Comparison of ENCODE assay signal across 8 cellular contexts in the genomic region with DNA sequence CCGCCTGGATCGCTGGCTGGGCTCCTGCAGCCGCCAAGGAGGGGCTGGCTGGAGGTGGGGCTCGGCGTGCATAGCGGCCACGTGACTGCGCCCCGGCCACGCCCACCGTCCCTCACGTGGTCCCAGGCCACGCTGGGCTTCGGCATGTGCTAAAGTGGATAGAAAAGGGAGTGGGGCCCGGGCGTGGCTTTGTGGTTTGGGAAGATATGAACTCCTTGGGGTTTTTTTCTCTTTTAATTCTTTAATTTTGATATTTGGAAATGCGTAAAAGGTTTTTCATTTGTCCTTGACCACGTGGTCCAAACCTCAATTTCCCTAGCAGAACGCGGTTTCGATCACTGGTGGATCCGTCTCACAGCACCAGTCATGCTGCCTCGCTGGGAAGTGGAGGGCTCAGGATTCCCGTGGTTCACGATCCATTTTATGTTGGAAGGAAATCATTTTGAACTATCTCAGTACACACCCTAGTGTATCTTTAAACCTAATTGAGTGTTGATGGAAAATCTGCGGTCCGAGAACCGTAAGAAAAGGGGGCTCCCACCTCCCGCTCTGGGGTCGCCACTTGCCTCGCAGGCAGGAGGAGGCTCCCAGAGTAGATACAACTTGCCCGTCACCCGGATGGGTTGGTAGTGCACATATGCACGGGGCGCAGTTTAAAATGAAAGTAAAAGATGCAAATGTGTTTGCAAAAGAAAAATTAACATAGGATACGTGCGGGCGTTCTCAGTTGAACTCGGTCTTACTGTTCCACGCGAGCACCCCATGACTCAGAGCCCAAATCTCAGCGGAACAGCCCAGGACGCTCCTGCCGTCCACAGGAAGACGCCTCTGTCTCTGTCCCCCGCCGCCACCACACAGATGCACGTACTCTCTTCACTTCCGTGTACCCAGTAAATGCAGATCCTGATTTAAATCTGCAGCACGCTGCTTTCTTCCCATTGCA.
DNase-seq lines count a peak whose midpoint lies in the region; ATAC-seq and TF ChIP-seq lines count a peak whose summit lies in the region.

No MANE protein-coding gene starts in this region.

- DNase-seq in AG08395 (ENCODE audit: low spot score) (peak; percentile 69), activated T-cell treated with anti-CD3 and anti-CD28 coated beads for 48 hours (ENCODE audit: low read depth) (peak; percentile 66), esophagus muscularis mucosa (ENCODE audit: extremely low spot score) (no peak), stomach (peak; percentile 78)
- DNase-seq in natural killer cell treated with Interleukin-12 subunit alpha and Interleukin-12 subunit beta and Interleukin-15 and Interleukin-18, amount 100 ng/mL, for 72 hours (ENCODE audit: low spot score): peak; percentile 85

- TF ChIP-seq EP300 in esophagus muscularis mucosa (IDR thresholded peaks at IDR 0.05): no peak
- no peak for TF ChIP-seq EP300 in stomach (IDR thresholded peaks at IDR 0.05)

- H3K27me3 Mint-ChIP-seq in natural killer cell treated with Interleukin-12 subunit alpha and Interleukin-12 subunit beta and Interleukin-15 and Interleukin-18, amount 100 ng/mL, for 72 hours: no peaks in the 10 kb centered on the region

- no peaks in the 10 kb centered on the region for H3F3A ChIP-seq in OCI-LY1 (ENCODE audit: insufficient read depth, low read length)

- H3K36me3 ChIP-seq in OCI-LY1 (ENCODE audit: insufficient read depth, low read length) (no peaks in the 10 kb centered on the region; the same call in 1 of the 2 replicates), esophagus muscularis mucosa (no peaks in the 10 kb centered on the region), stomach (no peaks in the 10 kb centered on the region)

- H3K4me2 ChIP-seq in OCI-LY1 (ENCODE audit: low read length): peak overlapping the region; percentile 67

- H3K4me3 Mint-ChIP-seq in natural killer cell treated with Interleukin-12 subunit alpha and Interleukin-12 subunit beta and Interleukin-15 and Interleukin-18, amount 100 ng/mL, for 72 hours: peak overlapping the region; percentile 88

- no peaks in the 10 kb centered on the region for H4K20me1 ChIP-seq in OCI-LY1 (ENCODE audit: insufficient read depth, low read length)

- no peaks in the 10 kb centered on the region for H3K9me3 ChIP-seq in OCI-LY1 (ENCODE audit: low read length)
- H3K9me3 ChIP-seq in esophagus muscularis mucosa: no peaks in the 10 kb centered on the region
- H3K9me3 ChIP-seq in stomach: no peaks in the 10 kb centered on the region

- H3K27ac Mint-ChIP-seq in natural killer cell treated with Interleukin-12 subunit alpha and Interleukin-12 subunit beta and Interleukin-15 and Interleukin-18, amount 100 ng/mL, for 72 hours: peak overlapping the region; percentile 83 to 91

- H3K79me2 ChIP-seq in OCI-LY1 (ENCODE audit: insufficient read depth, low read length): no peaks in the 10 kb centered on the region

- H2AFZ ChIP-seq in OCI-LY1 (ENCODE audit: low read length): peak overlapping the region; percentile 80; the same call in 1 of the 2 replicates

- no peak overlapping the region for H3K27ac ChIP-seq in OCI-LY1 (ENCODE audit: low read depth, low read length, poor library complexity, severe bottlenecking)
- peak overlapping the region; percentile 53 to 79 (median 74) for H3K27ac ChIP-seq in esophagus muscularis mucosa (replicated peaks in 1 of 4)
- H3K27ac ChIP-seq in stomach: peak overlapping the region; percentile 57 to 85 (median 78)

- peaks cover 17 to 23% of the 10 kb centered on the region in 2 donors for H3K4me1 Mint-ChIP-seq in natural killer cell treated with Interleukin-12 subunit alpha and Interleukin-12 subunit beta and Interleukin-15 and Interleukin-18, amount 100 ng/mL, for 72 hours (ENCODE audit: low read depth in 2 of 2)

- intact Hi-C loops in esophagus muscularis mucosa (cut with DNase I): no loop called here
- intact Hi-C loops in stomach (cut with DNase I; ENCODE audit: low total_unique reads): no loop called here

- H3K9ac ChIP-seq in OCI-LY1 (ENCODE audit: low read length): peak overlapping the region; percentile 10; the same call in 1 of the 2 replicates

- H3K4me1 ChIP-seq in OCI-LY1 (ENCODE audit: insufficient read depth, low read length, severe bottlenecking): peaks cover 7% of the 10 kb centered on the region
- H3K4me1 ChIP-seq in esophagus muscularis mucosa: peaks cover 36 to 47% (median 39%) of the 10 kb centered on the region in 4 donors
- peaks cover 6 to 29% (median 21%) of the 10 kb centered on the region in 4 donors for H3K4me1 ChIP-seq in stomach

- H3K9me3 Mint-ChIP-seq in natural killer cell treated with Interleukin-12 subunit alpha and Interleukin-12 subunit beta and Interleukin-15 and Interleukin-18, amount 100 ng/mL, for 72 hours: no peaks in the 10 kb centered on the region

- no peaks in the 10 kb centered on the region for H3K36me3 Mint-ChIP-seq in natural killer cell treated with Interleukin-12 subunit alpha and Interleukin-12 subunit beta and Interleukin-15 and Interleukin-18, amount 100 ng/mL, for 72 hours

- H3K9me2 ChIP-seq in OCI-LY1 (ENCODE audit: low read depth, low read length): no peaks in the 10 kb centered on the region

- peak; percentile 80 for ATAC-seq in GM19023 (IDR thresholded peaks at IDR 0.05; ENCODE audit: unreplicated experiment)
- peak; percentile 89 for ATAC-seq in HG03196 (IDR thresholded peaks at IDR 0.05; ENCODE audit: unreplicated experiment)
- ATAC-seq in natural killer cell treated with Interleukin-12 subunit alpha and Interleukin-12 subunit beta and Interleukin-15 and Interleukin-18, amount 100 ng/mL, for 72 hours: peak; percentile 97

- 49% methylated on average over 45 of the region's 50 CpGs for WGBS in esophagus muscularis mucosa
- 42 to 58% (median 56%) methylated on average over 50 of the region's 50 CpGs for WGBS in stomach, 5 donors

- H3K4me3 ChIP-seq in OCI-LY1 (ENCODE audit: low read depth, low read length, poor library complexity, severe bottlenecking) (peak overlapping the region; percentile 55), esophagus muscularis mucosa (peak overlapping the region; percentile 47 to 61 (median 54)), stomach (peak overlapping the region; percentile 42 to 49 (median 47))

- TF ChIP-seq POLR2A in esophagus muscularis mucosa (IDR thresholded peaks at IDR 0.05; ENCODE audit: low read depth) (no peak), stomach (IDR thresholded peaks at IDR 0.05) (no peak)

- TF ChIP-seq CTCF in OCI-LY1 (IDR thresholded peaks at IDR 0.05; ENCODE audit: low read length) (no peak), esophagus muscularis mucosa (IDR thresholded peaks at IDR 0.05) (no peak), stomach (IDR thresholded peaks at IDR 0.05) (no peak)

- peaks cover 6% of the 10 kb centered on the region; the same call in 1 of the 2 replicates for H3K27me3 ChIP-seq in OCI-LY1 (ENCODE audit: insufficient read depth, low read length)
- H3K27me3 ChIP-seq in esophagus muscularis mucosa: no peaks in the 10 kb centered on the region
- no peaks in the 10 kb centered on the region for H3K27me3 ChIP-seq in stomach
